Comparison of ENCODE assay signal across 18 cellular contexts in genomic region chrX:100750901-100751300, GRCh38. TPM values are rescaled to one million over a fixed set of nuclear protein-coding genes. Genes with fewer than 3 reads are reported as not detected.
DNase-seq lines count a peak whose midpoint lies in the region; ATAC-seq and TF ChIP-seq lines count a peak whose summit lies in the region.
"Had no signal": no experiment of that assay in that cellular context is flagged by ENCODE, and none has a peak within 500 bp of the region (broad histone marks: within the 10 kb centered on the region; RNA-seq: fewer than 3 reads in every experiment).

No MANE protein-coding gene starts in this region.

- H3K36me3 Mint-ChIP-seq in HFFc6 (ENCODE audit: low read depth) = no peaks in the 10 kb centered on the region
- H3K36me3 Mint-ChIP-seq: CD8-positive, alpha-beta memory T cell had no signal

- no peaks in the 10 kb centered on the region; the same call in none of the 2 replicates for H3K27me3 Mint-ChIP-seq in HFFc6 (ENCODE audit: insufficient read depth)

- no peak overlapping the region for H3K4me3 Mint-ChIP-seq in HFFc6
- H3K4me3 Mint-ChIP-seq: CD8-positive, alpha-beta memory T cell; T-helper 1 cell treated with Interleukin-12 subunit alpha and Interleukin-12 subunit beta and Interleukin-4 antibody, amounts not matched to agents 30 μg/mL and 1 μg/mL, for 36 hours had no signal

- DNase-seq in EH (ENCODE audit: low read depth) = peak; percentile 60
- DNase-seq in HFFc6 = peak; percentile 18
- DNase-seq in RPMI7951 (ENCODE audit: low read depth) = peak; percentile 35
- DNase-seq in left kidney (ENCODE audit: low read depth, low spot score) = peak; percentile 15
- no peak for DNase-seq in ACHN
- DNase-seq: Calu3; CD8-positive, alpha-beta memory T cell; DMS153; IMR-90; NCI-H2029; NCI-H2227 treated with DMSO at 0.1 percent for 48 hours; NCI-H524; NCI-H82 had no signal

- in situ Hi-C loops in ACHN (cut with HindIII; ENCODE audit: low pct_ligation_motif_present, low pct_unique_long_range_greater_than_20kb, low sequenced_read_pairs) = no loop called here

- ATAC-seq in HG02970 (IDR thresholded peaks at IDR 0.05; ENCODE audit: low FRiP score, unreplicated experiment) (no peak), HG03135 (IDR thresholded peaks at IDR 0.05; ENCODE audit: unreplicated experiment) (no peak)
- ATAC-seq: Right ventricle myocardium inferior had no signal

- no peaks in the 10 kb centered on the region for H3K9me3 Mint-ChIP-seq in HFFc6
- H3K9me3 Mint-ChIP-seq: T-helper 1 cell treated with Interleukin-12 subunit alpha and Interleukin-12 subunit beta and Interleukin-4 antibody, amounts not matched to agents 30 μg/mL and 1 μg/mL, for 36 hours had no signal

- peaks cover 41% of the 10 kb centered on the region for H3K4me1 Mint-ChIP-seq in HFFc6 (ENCODE audit: low read depth)
- H3K4me1 Mint-ChIP-seq: CD8-positive, alpha-beta memory T cell had no signal

- no peak overlapping the region; the same call in 1 of the 2 replicates for H3K27ac Mint-ChIP-seq in HFFc6
- H3K27ac Mint-ChIP-seq: T-helper 1 cell treated with Interleukin-12 subunit alpha and Interleukin-12 subunit beta and Interleukin-4 antibody, amounts not matched to agents 30 μg/mL and 1 μg/mL, for 36 hours had no signal

- TF ChIP-seq CTCF in HFFc6 (IDR thresholded peaks at IDR 0.05) = no peak

RNA-seq across cellular contexts. Expression of gene SYTL4, which starts 19.0 kb away (rescaled TPM):
- total RNA-seq in HFFc6 (2021; fragmentation: NEBNext Ultra II Directional; extraction: Animal tissue kit (Norgen Biotek cat#: 25700)) = 1 to 10 TPM; 5.5 to 9.2 (median 6.2) TPM
- 0.88 and 1.3 TPM in 2 replicates for total RNA-seq in RPMI7951 (2014; rRNA removed; shearing (Covaris generic))
- total RNA-seq: CD8-positive, alpha-beta memory T cell; OCI-LY7 had no signal
